8 cellular contexts compared by ENCODE assay signal in the genomic region with DNA sequence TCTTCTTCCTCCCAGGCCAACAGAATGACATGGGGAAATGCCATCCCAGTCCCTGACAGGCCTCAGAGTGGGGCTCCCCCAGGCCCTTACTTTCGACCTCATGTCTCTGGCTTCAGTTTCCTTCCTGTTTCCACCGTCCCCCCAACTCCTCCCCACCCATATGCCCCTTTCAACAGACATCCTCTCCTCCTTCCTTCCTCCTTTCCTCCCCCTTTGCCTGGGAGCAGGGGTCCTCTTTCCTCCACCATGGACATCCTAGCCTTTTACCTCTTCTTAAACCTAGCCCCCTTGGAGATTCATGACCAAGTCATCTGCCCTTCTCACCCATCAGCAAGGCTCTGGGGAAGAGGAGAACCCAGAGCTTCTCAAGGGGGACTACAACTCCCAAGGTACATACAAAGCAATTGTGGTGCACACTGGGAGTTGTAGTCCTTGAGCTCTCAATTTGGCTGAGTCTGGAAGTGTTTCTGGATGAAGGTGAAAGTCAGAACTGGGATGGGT. TPM values are rescaled to one million over a fixed set of nuclear protein-coding genes. Genes with fewer than 3 reads are reported as not detected.
DNase-seq lines count a peak whose midpoint lies in the region; ATAC-seq, FAIRE-seq and TF ChIP-seq lines count a peak whose summit lies in the region.
"Had no signal": no experiment of that assay in that cellular context is flagged by ENCODE, and none has a peak within 500 bp of the region (broad histone marks: within the 10 kb centered on the region; RNA-seq: fewer than 3 reads in every experiment).

No MANE protein-coding gene starts in this region.

- H3K9ac ChIP-seq in OCI-LY3 (ENCODE audit: low read length) (peak overlapping the region; percentile 96; the same call in 1 of the 2 replicates), GM12878 (ENCODE audit: control insufficient read depth, insufficient read depth, low read length) (peak overlapping the region; percentile 48; the same call in 1 of the 2 replicates)

- H3K79me2 ChIP-seq in OCI-LY3 (ENCODE audit: low read length) (peaks cover 59% of the 10 kb centered on the region), GM12878 (ENCODE audit: control insufficient read depth, insufficient read depth, low read length) (peaks cover 61% of the 10 kb centered on the region)

- H3K27me3 Mint-ChIP-seq in mesothelial cell of epicardium (ENCODE audit: low read depth): no peaks in the 10 kb centered on the region

- no TSS peak for BruUV-seq in GM12878 (replicated peaks; lab: Mats Ljungman, UMichigan)

- no peaks in the 10 kb centered on the region for H3K36me3 Mint-ChIP-seq in mesothelial cell of epicardium

- no peak for TF ChIP-seq POLR2A in GM12878 (IDR thresholded peaks at IDR 0.05; ENCODE audit: low read depth, low read length)

- no peaks in the 10 kb centered on the region for H3K9me3 ChIP-seq in OCI-LY3 (ENCODE audit: insufficient read depth, low read length)
- H3K9me3 ChIP-seq in GM12878 (replicated peaks; ENCODE audit: control insufficient read depth, insufficient read depth, low read length): no peaks in the 10 kb centered on the region
- H3K9me3 ChIP-seq in MG63: no peaks in the 10 kb centered on the region; the same call in 1 of the 2 replicates

- WGBS in GM12878 (ENCODE audit: insufficient coverage, insufficient replicate concordance, low lambda C conversion rate, missing lambda C conversion rate): 0% methylated on average over 2 of the region's 2 CpGs

- no peak for TF ChIP-seq EP300 in GM12878 (IDR thresholded peaks at IDR 0.05; ENCODE audit: borderline replicate concordance in 1 of 2, control insufficient read depth in 1 of 2, low read depth in 2 of 2, low read length in 2 of 2)

- H3K4me1 ChIP-seq in OCI-LY3 (ENCODE audit: low read length): peaks cover 57% of the 10 kb centered on the region
- H3K4me1 ChIP-seq in GM12878 (ENCODE audit: control insufficient read depth, insufficient read depth, low read length): peaks cover 56% of the 10 kb centered on the region

- H3K4me3 ChIP-seq in H7 (ENCODE audit: insufficient read depth, low read depth, low read length): no peak overlapping the region
- H3K4me3 ChIP-seq in OCI-LY3 (ENCODE audit: low read length): peak overlapping the region; percentile 93
- H3K4me3 ChIP-seq in GM12878: 0 out of 2 replicates have a peak overlapping the region, but pooled peaks have one; percentile 15
- no peak overlapping the region for H3K4me3 ChIP-seq in MG63

- peak; percentile 66 for DNase-seq in H7
- no peak for DNase-seq in GM12878 (ENCODE audit: low read depth, low spot score)
- no peak for DNase-seq in mesothelial cell of epicardium (ENCODE audit: low spot score in 2 of 2, unreplicated experiment in 2 of 2)
- DNase-seq in MG63: no peak
- no peak for DNase-seq in kidney glomerular epithelial cell (lab: John Stamatoyannopoulos, UW)
- no peak for DNase-seq in HK-2 (ENCODE audit: unreplicated experiment)

- H4K20me1 ChIP-seq in OCI-LY3 (ENCODE audit: insufficient read depth, low read length) (peaks cover 39% of the 10 kb centered on the region), GM12878 (ENCODE audit: control insufficient read depth, insufficient read depth) (0 out of 2 replicates have a peak, but pooled peaks cover 3% of the 10 kb centered on the region)

- H3K4me3 Mint-ChIP-seq in mesothelial cell of epicardium: no peak overlapping the region

- peak; percentile 38 for FAIRE-seq in GM12878 (lab: Jason Lieb, UNC)

- in situ Hi-C loops in GM12878 (cut with MboI): no loop called here

- H3K27ac Mint-ChIP-seq in mesothelial cell of epicardium: peak overlapping the region; percentile 35

- peak; percentile 31 for ATAC-seq in GM12878

- H3K4me2 ChIP-seq in OCI-LY3 (ENCODE audit: low read length) (peak overlapping the region; percentile 97), GM12878 (ENCODE audit: control insufficient read depth, insufficient read depth) (peak overlapping the region; percentile 32)

- no peak overlapping the region for H2AFZ ChIP-seq in OCI-LY3 (ENCODE audit: low read depth, low read length)
- H2AFZ ChIP-seq in GM12878 (ENCODE audit: control insufficient read depth, low read depth, low read length): no peak overlapping the region; the same call in 1 of the 2 replicates

- peaks cover 25% of the 10 kb centered on the region for H3K4me1 Mint-ChIP-seq in mesothelial cell of epicardium

- no peak for TF ChIP-seq RAD21 in GM12878 (IDR thresholded peaks at IDR 0.05; ENCODE audit: insufficient read depth, low read depth, low read length)

- SMC1A ChIA-PET in GM12878 (lab: Charles Lee; ENCODE audit: uncharacterized antibody, unreplicated experiment): interaction anchor here (1.1 to 1.3 kb wide), 2 partner anchors 11 to 35 kb away, joined by 3 read pairs; no protein-coding TSS in a partner anchor

- RAD21 ChIA-PET in GM12878 (lab: Charles Lee; ENCODE audit: unreplicated experiment): interaction anchor here (0.7 to 1.5 kb wide), 2 partner anchors 24 to 38 kb away, joined by 3 read pairs; a partner anchor contains a TSS

- H3K27ac ChIP-seq in OCI-LY3 (ENCODE audit: low read length) (peak overlapping the region; percentile 92), GM12878 (ENCODE audit: control insufficient read depth, insufficient read depth) (peak overlapping the region; percentile 67)

- H3K9me3 Mint-ChIP-seq in mesothelial cell of epicardium: no peaks in the 10 kb centered on the region

- no peak for TF ChIP-seq CTCF in OCI-LY3 (IDR thresholded peaks at IDR 0.05; ENCODE audit: low read depth, low read length)
- TF ChIP-seq CTCF in GM12878 (IDR thresholded peaks at IDR 0.05 in 2 of 3, conservative IDR thresholded peaks at IDR 0.05 in 1 of 3; ENCODE audit: control insufficient read depth in 2 of 3, extremely low read depth in 1 of 3, insufficient read depth in 1 of 3, low read depth in 3 of 3, low read length in 3 of 3): no peak
- no peak for TF ChIP-seq CTCF in mesothelial cell of epicardium (IDR thresholded peaks at IDR 0.05; ENCODE audit: unreplicated experiment)

- intact Hi-C loops in GM12878 (cut with micrococcal nuclease; ENCODE audit: unreplicated experiment): no loop called here

- H3K36me3 ChIP-seq in H7 (replicated peaks; ENCODE audit: control insufficient read depth, insufficient read depth, low read length) (no peaks in the 10 kb centered on the region), OCI-LY3 (replicated peaks; ENCODE audit: low read depth, low read length) (peaks cover 10% of the 10 kb centered on the region), GM12878 (ENCODE audit: control insufficient read depth in 2 of 2, insufficient read depth in 2 of 2, low read length in 1 of 2) (peaks cover 0 to 5% of the 10 kb centered on the region in 2 experiments; a peak in 2 of 4 replicates), MG63 (peaks cover 70% of the 10 kb centered on the region)

- H3K27me3 ChIP-seq in H7 (ENCODE audit: control insufficient read depth, insufficient read depth, low read length): peaks cover 2% of the 10 kb centered on the region; the same call in 1 of the 2 replicates
- H3K27me3 ChIP-seq in OCI-LY3 (ENCODE audit: low read depth, low read length): no peaks in the 10 kb centered on the region
- no peaks in the 10 kb centered on the region for H3K27me3 ChIP-seq in GM12878 (replicated peaks in 1 of 2; ENCODE audit: control insufficient read depth in 2 of 2, insufficient read depth in 2 of 2, low read length in 1 of 2)
- no peaks in the 10 kb centered on the region for H3K27me3 ChIP-seq in MG63

- CTCF ChIA-PET in GM12878 (lab: Yijun Ruan, JAX): interaction anchor here (0.7 to 3.6 kb wide), 3 partner anchors 10 to 66 kb away, joined by 3 to 27 read pairs (median 3); no protein-coding TSS in a partner anchor

- POLR2A ChIA-PET in GM12878 (lab: Charles Lee): interaction anchor here (1.0 to 1.7 kb wide), 5 partner anchors 10 to 70 kb away, joined by 3 to 5 read pairs (median 4); a partner anchor contains a TSS

RNA-seq across cellular contexts. Expression of a gene that starts 4.0 kb away (rescaled TPM):
- total RNA-seq in H7 (2014; rRNA removed; shearing (Covaris generic)): 39.2 and 40.6 TPM in 2 replicates
- 35.3 and 35.9 TPM in 2 replicates for total RNA-seq in GM12878 (2013; cell fraction: nucleolus; rRNA removed)
- 26.8 and 28.1 TPM in 2 replicates for total RNA-seq in GM12878 (2014; rRNA removed)
- total RNA-seq in GM12878 (2014; rRNA removed; fragmentation: Illumina TruSeq; extraction: Trizol): 13.1 and 13.4 TPM in 2 replicates
- total RNA-seq in GM12878 (2021): 42.0 and 44.9 TPM in 2 replicates
- 3.9 TPM for polyA plus RNA-seq in GM12878 (2011; ENCODE audit: low read depth)
- 9.1 and 20.6 TPM in 2 replicates for polyA plus RNA-seq in GM12878 (2011; rRNA removed)
- 34.7 and 44.3 TPM in 2 replicates for polyA plus RNA-seq in GM12878 (2011; cell fraction: cytosol; rRNA removed)
- 81.0 and 98.7 TPM in 2 replicates for polyA plus RNA-seq in GM12878 (2011; cell fraction: nucleus; rRNA removed)
- polyA plus RNA-seq in GM12878 (2012): 20.8 and 23.8 TPM in 2 replicates
- 2.8 and 9.2 TPM in 2 replicates for polyA plus RNA-seq in GM12878 (2014; fragmentation: Illumina TruSeq; extraction: Trizol)
- under 1 TPM; 0.11 to 0.13 TPM for polyA plus RNA-seq in GM12878 (2014; fragmentation: Nextera tagmentation; extraction: Ambion mirVana)
- polyA plus RNA-seq in GM12878 (2014; rRNA removed): 33.0 and 33.5 TPM in 2 replicates
- polyA plus RNA-seq in GM12878 (2016; fragmentation: Nextera tagmentation; extraction: Ambion mirVana): 1 to 10 TPM; 2.6 to 3.1 TPM
- polyA minus RNA-seq in GM12878 (2011; rRNA and poly(A)+ RNA removed): 12.2 and 29.8 TPM in 2 replicates
- polyA minus RNA-seq in GM12878 (2011; cell fraction: cytosol; rRNA and poly(A)+ RNA removed): 14.4 and 19.2 TPM in 2 replicates
- 14.1 and 24.6 TPM in 2 replicates for polyA minus RNA-seq in GM12878 (2011; cell fraction: nucleus; rRNA and poly(A)+ RNA removed)
- total RNA-seq in mesothelial cell of epicardium: 19.9 to 21.7 TPM (median 21.7 TPM) in 3 replicates
- 25.7 and 60.5 TPM in 2 replicates for total RNA-seq in MG63 (2014; rRNA removed; shearing (Covaris generic); ENCODE audit: low replicate concordance)

RNA-seq across cellular contexts. Expression of a gene that starts 13.3 kb away (rescaled TPM):
- total RNA-seq in H7 (2014; rRNA removed; shearing (Covaris generic)): 0.21 and 1.00 TPM in 2 replicates
- total RNA-seq in GM12878 (2013; cell fraction: nucleolus; rRNA removed): 2.4 and 3.5 TPM in 2 replicates
- total RNA-seq in GM12878 (2014; rRNA removed) (0.93 and 1.1 TPM in 2 replicates), GM12878 (2014; rRNA removed; fragmentation: Illumina TruSeq; extraction: Trizol) (0.27 and 0.88 TPM in 2 replicates), GM12878 (2021) (0.40 and 0.64 TPM in 2 replicates), mesothelial cell of epicardium (0.49 to 1.3 TPM (median 0.87 TPM) in 3 replicates)
- polyA plus RNA-seq in GM12878 (2011; ENCODE audit: low read depth): not detected
- polyA plus RNA-seq in GM12878 (2011; rRNA removed) (not detected in 2 replicates), GM12878 (2014; fragmentation: Illumina TruSeq; extraction: Trizol) (not detected in 2 replicates), GM12878 (2014; fragmentation: Nextera tagmentation; extraction: Ambion mirVana) (not detected), GM12878 (2014; rRNA removed) (not detected in 2 replicates), GM12878 (2016; fragmentation: Nextera tagmentation; extraction: Ambion mirVana) (not detected)
- not detected in 2 replicates for polyA plus RNA-seq in GM12878 (2011; cell fraction: cytosol; rRNA removed)
- 0.25 and 0.92 TPM in 2 replicates for polyA plus RNA-seq in GM12878 (2011; cell fraction: nucleus; rRNA removed)
- polyA plus RNA-seq in GM12878 (2012): not detected in 2 replicates
- polyA minus RNA-seq in GM12878 (2011; rRNA and poly(A)+ RNA removed): 2.0 and 2.7 TPM in 2 replicates
- polyA minus RNA-seq in GM12878 (2011; cell fraction: cytosol; rRNA and poly(A)+ RNA removed): not detected in 2 replicates
- polyA minus RNA-seq in GM12878 (2011; cell fraction: nucleus; rRNA and poly(A)+ RNA removed): 2.2 and 3.1 TPM in 2 replicates
- not detected in 2 replicates for total RNA-seq in MG63 (2014; rRNA removed; shearing (Covaris generic); ENCODE audit: low replicate concordance)
- total RNA-seq: subcutaneous adipose tissue had no signal

RNA-seq across cellular contexts. Expression of a gene that starts 23.5 kb away (rescaled TPM):
- total RNA-seq in H7 (2014; rRNA removed; shearing (Covaris generic)): 152 and 177 TPM in 2 replicates
- 28.4 and 33.1 TPM in 2 replicates for total RNA-seq in GM12878 (2013; cell fraction: nucleolus; rRNA removed)
- total RNA-seq in GM12878 (2014; rRNA removed) (64.2 and 68.7 TPM in 2 replicates), GM12878 (2014; rRNA removed; fragmentation: Illumina TruSeq; extraction: Trizol) (41.4 and 41.9 TPM in 2 replicates), GM12878 (2021) (53.6 and 61.5 TPM in 2 replicates), mesothelial cell of epicardium (46.8 to 49.6 TPM (median 48.3 TPM) in 3 replicates)
- polyA plus RNA-seq in GM12878 (2011; ENCODE audit: low read depth): 25.9 TPM
- polyA plus RNA-seq in GM12878 (2011; rRNA removed) (22.0 and 39.2 TPM in 2 replicates), GM12878 (2014; fragmentation: Illumina TruSeq; extraction: Trizol) (29.9 and 51.6 TPM in 2 replicates), GM12878 (2014; fragmentation: Nextera tagmentation; extraction: Ambion mirVana) (10 to 100 TPM; 22.9 to 30.1 TPM), GM12878 (2014; rRNA removed) (78.7 and 85.7 TPM in 2 replicates), GM12878 (2016; fragmentation: Nextera tagmentation; extraction: Ambion mirVana) (10 to 100 TPM; 82.5 to 93.4 TPM)
- 51.2 and 72.3 TPM in 2 replicates for polyA plus RNA-seq in GM12878 (2011; cell fraction: cytosol; rRNA removed)
- 74.9 and 79.0 TPM in 2 replicates for polyA plus RNA-seq in GM12878 (2011; cell fraction: nucleus; rRNA removed)
- polyA plus RNA-seq in GM12878 (2012): 24.4 and 29.4 TPM in 2 replicates
- 40.4 and 64.8 TPM in 2 replicates for polyA minus RNA-seq in GM12878 (2011; rRNA and poly(A)+ RNA removed)
- polyA minus RNA-seq in GM12878 (2011; cell fraction: cytosol; rRNA and poly(A)+ RNA removed): 16.8 and 23.3 TPM in 2 replicates
- 18.7 and 27.7 TPM in 2 replicates for polyA minus RNA-seq in GM12878 (2011; cell fraction: nucleus; rRNA and poly(A)+ RNA removed)
- 39.6 and 49.6 TPM in 2 replicates for total RNA-seq in MG63 (2014; rRNA removed; shearing (Covaris generic); ENCODE audit: low replicate concordance)

RNA-seq across cellular contexts. Expression of a gene that starts 26.9 kb away (rescaled TPM):
- 0.31 and 1.5 TPM in 2 replicates for total RNA-seq in H7 (2014; rRNA removed; shearing (Covaris generic))
- 0.37 and 0.38 TPM in 2 replicates for total RNA-seq in GM12878 (2013; cell fraction: nucleolus; rRNA removed)
- total RNA-seq in GM12878 (2014; rRNA removed) (not detected in 2 replicates), GM12878 (2014; rRNA removed; fragmentation: Illumina TruSeq; extraction: Trizol) (not detected in 2 replicates), GM12878 (2021) (0.36 TPM in 1 of 2 replicates, not detected in the other), mesothelial cell of epicardium (1.8 to 2.9 TPM (median 1.9 TPM) in 3 replicates)
- polyA plus RNA-seq in GM12878 (2011; ENCODE audit: low read depth): not detected
- polyA plus RNA-seq in GM12878 (2011; rRNA removed) (0.10 and 0.41 TPM in 2 replicates), GM12878 (2014; fragmentation: Illumina TruSeq; extraction: Trizol) (not detected in 2 replicates), GM12878 (2014; fragmentation: Nextera tagmentation; extraction: Ambion mirVana) (not detected), GM12878 (2014; rRNA removed) (0.11 and 0.33 TPM in 2 replicates), GM12878 (2016; fragmentation: Nextera tagmentation; extraction: Ambion mirVana) (not detected)
- 0.12 TPM in 2 replicates for polyA plus RNA-seq in GM12878 (2011; cell fraction: cytosol; rRNA removed)
- 3.2 and 4.1 TPM in 2 replicates for polyA plus RNA-seq in GM12878 (2011; cell fraction: nucleus; rRNA removed)
- polyA plus RNA-seq in GM12878 (2012): 0.12 and 0.18 TPM in 2 replicates
- polyA minus RNA-seq in GM12878 (2011; rRNA and poly(A)+ RNA removed): not detected in 2 replicates
- not detected in 2 replicates for polyA minus RNA-seq in GM12878 (2011; cell fraction: cytosol; rRNA and poly(A)+ RNA removed)
- 0.24 and 0.67 TPM in 2 replicates for polyA minus RNA-seq in GM12878 (2011; cell fraction: nucleus; rRNA and poly(A)+ RNA removed)
- total RNA-seq in MG63 (2014; rRNA removed; shearing (Covaris generic); ENCODE audit: low replicate concordance): not detected in 2 replicates

RNA-seq across cellular contexts. Expression of a gene that starts 27.0 kb away (rescaled TPM):
- total RNA-seq in H7 (2014; rRNA removed; shearing (Covaris generic)): not detected in 2 replicates
- total RNA-seq in GM12878 (2013; cell fraction: nucleolus; rRNA removed): not detected in 2 replicates
- total RNA-seq in GM12878 (2014; rRNA removed) (not detected in 2 replicates), GM12878 (2014; rRNA removed; fragmentation: Illumina TruSeq; extraction: Trizol) (not detected in 2 replicates), GM12878 (2021) (not detected in 2 replicates), mesothelial cell of epicardium (0.58 TPM in 1 of 3 replicates, not detected in the others)
- not detected for polyA plus RNA-seq in GM12878 (2011; ENCODE audit: low read depth)
- polyA plus RNA-seq in GM12878 (2011; rRNA removed) (not detected in 2 replicates), GM12878 (2014; fragmentation: Illumina TruSeq; extraction: Trizol) (not detected in 2 replicates), GM12878 (2014; fragmentation: Nextera tagmentation; extraction: Ambion mirVana) (not detected), GM12878 (2014; rRNA removed) (not detected in 2 replicates), GM12878 (2016; fragmentation: Nextera tagmentation; extraction: Ambion mirVana) (not detected)
- not detected in 2 replicates for polyA plus RNA-seq in GM12878 (2011; cell fraction: cytosol; rRNA removed)
- polyA plus RNA-seq in GM12878 (2011; cell fraction: nucleus; rRNA removed): 0.24 TPM in 1 of 2 replicates, not detected in the other
- not detected in 2 replicates for polyA plus RNA-seq in GM12878 (2012)
- polyA minus RNA-seq in GM12878 (2011; rRNA and poly(A)+ RNA removed): not detected in 2 replicates
- polyA minus RNA-seq in GM12878 (2011; cell fraction: cytosol; rRNA and poly(A)+ RNA removed): not detected in 2 replicates
- polyA minus RNA-seq in GM12878 (2011; cell fraction: nucleus; rRNA and poly(A)+ RNA removed): not detected in 2 replicates
- not detected in 2 replicates for total RNA-seq in MG63 (2014; rRNA removed; shearing (Covaris generic); ENCODE audit: low replicate concordance)
- total RNA-seq: subcutaneous adipose tissue had no signal

Comparison
In these comparisons a context has a peak if more than half of its experiments do, and no peak if none do; other contexts are left out.
1. H3K4me3 ChIP-seq: peak in OCI-LY3 (single experiment) and GM12878 (single experiment); none in H7 (single experiment) and MG63 (single experiment).